8 cellular contexts compared by ENCODE assay signal in the genomic region with DNA sequence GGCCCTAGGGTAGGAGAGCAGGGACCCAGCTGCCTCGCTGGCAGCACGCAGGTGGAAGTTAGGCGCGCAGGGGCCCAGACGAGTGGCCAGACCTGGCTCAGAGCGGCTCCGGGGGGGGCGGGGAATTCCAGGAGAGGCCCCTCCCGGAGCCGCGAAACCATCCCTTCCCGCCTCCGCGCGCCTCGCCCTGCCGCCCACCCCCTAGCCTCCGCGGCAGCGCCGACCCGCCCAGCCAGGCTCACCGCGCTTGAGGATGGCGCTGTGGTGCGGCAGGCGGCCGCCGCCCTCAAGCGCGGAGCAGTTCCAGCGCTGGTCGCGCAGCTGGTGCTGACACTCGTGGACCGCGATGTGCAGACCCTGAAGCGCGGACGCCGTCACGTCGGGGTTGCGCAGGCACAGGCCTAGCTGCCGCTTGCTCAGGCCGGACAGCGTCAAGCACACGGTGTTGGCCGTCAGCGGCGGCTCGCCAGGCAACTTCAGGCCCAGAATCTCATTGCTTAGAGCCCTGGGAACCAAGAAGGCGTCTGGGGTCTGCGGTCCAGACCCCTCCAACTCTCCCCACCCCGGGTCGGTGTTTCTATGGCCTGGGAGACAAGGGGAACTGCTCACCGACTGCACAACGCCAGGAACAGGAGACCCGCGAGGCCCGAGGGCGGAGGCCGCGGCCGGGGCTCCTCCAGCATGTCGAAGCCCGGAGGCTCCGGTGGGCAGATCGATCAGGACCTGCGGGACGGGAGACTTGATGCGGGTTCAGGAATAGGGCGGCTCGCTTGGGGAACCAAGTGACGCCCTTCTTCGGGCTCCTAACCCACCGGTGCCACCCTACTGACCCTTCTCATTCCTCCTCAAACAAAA. TPM values are rescaled to one million over a fixed set of nuclear protein-coding genes. Genes with fewer than 3 reads are reported as not detected.
DNase-seq lines count a peak whose midpoint lies in the region; ATAC-seq lines count a peak whose summit lies in the region.

No MANE protein-coding gene starts in this region.

- peaks cover 22% of the 10 kb centered on the region for H3K27me3 Mint-ChIP-seq in memory B cell

- ATAC-seq in memory B cell (ENCODE audit: low read depth) (peak; percentile 65), aorta (ENCODE audit: low FRiP score) (peak; percentile 21), GM21381 (IDR thresholded peaks at IDR 0.05; ENCODE audit: unreplicated experiment) (no peak), GM21723 (IDR thresholded peaks at IDR 0.05; ENCODE audit: unreplicated experiment) (no peak)

- H3K36me3 ChIP-seq in aorta (ENCODE audit: control insufficient read depth in 1 of 2, insufficient read depth in 2 of 2, low read length in 1 of 2), result no peaks in the 10 kb centered on the region

- no peak overlapping the region for H3K27ac ChIP-seq in aorta (ENCODE audit: low read depth in 1 of 2, low read length in 2 of 2)

- H3K4me3 ChIP-seq in aorta (ENCODE audit: low read length in 2 of 2), result no peak overlapping the region

- H3K27ac Mint-ChIP-seq in memory B cell, result no peak overlapping the region

- H3K36me3 Mint-ChIP-seq in memory B cell, result no peaks in the 10 kb centered on the region

- no peaks in the 10 kb centered on the region for H3K27me3 ChIP-seq in aorta (ENCODE audit: control insufficient read depth in 1 of 2, insufficient read depth in 2 of 2, low read length in 1 of 2)

- peak; percentile 57 for DNase-seq in stimulated activated CD4-positive, alpha-beta T cell treated with anti-CD3 and anti-CD28 coated beads, Interleukin-12 subunit alpha, Interleukin-12 subunit beta, amount 100 ng/mL, for 4 hours
- DNase-seq in stimulated activated CD4-positive, alpha-beta T cell treated with anti-CD3 and anti-CD28 coated beads, Interleukin-1b, Interleukin-23, amount 100 ng/mL, for 48 hours, result no peak
- DNase-seq in astrocyte of the hippocampus (ENCODE audit: low read depth, low spot score) (peak; percentile 52), memory B cell (ENCODE audit: low spot score in 2 of 2) (no peak), aorta (peak in 1 of 2 donors; percentile 81), SKM-1 (lab: John Stamatoyannopoulos, UW; ENCODE audit: unreplicated experiment) (no peak)

- peaks cover 21% of the 10 kb centered on the region for H3K4me1 Mint-ChIP-seq in memory B cell

- H3K9me3 ChIP-seq in aorta (ENCODE audit: control insufficient read depth, low read length), result no peaks in the 10 kb centered on the region

- WGBS in aorta, 2 donors, result 15 to 16% methylated on average over 70 to 77 of the region's 77 CpGs

- H3K4me1 ChIP-seq in aorta (ENCODE audit: control insufficient read depth in 1 of 2, insufficient read depth in 2 of 2, low read length in 2 of 2), result no peaks in the 10 kb centered on the region

- no peaks in the 10 kb centered on the region for H3K9me3 Mint-ChIP-seq in memory B cell

- intact Hi-C loops in aorta (cut with DNase I), result no loop called here

- peak overlapping the region; percentile 42 for H3K4me3 Mint-ChIP-seq in memory B cell

RNA-seq across cellular contexts. Expression of gene WNT10B, which starts 1.5 kb away (rescaled TPM):
- 1 to 10 TPM in 1 of 2 donors, under 1 TPM in 1; 0.55 to 4.9 TPM for total RNA-seq in aorta
- not detected for polyA plus RNA-seq in aorta

RNA-seq across cellular contexts. Expression of gene WNT1, which starts 8.0 kb away (rescaled TPM):
- not detected for total RNA-seq in aorta
- not detected for polyA plus RNA-seq in aorta

RNA-seq across cellular contexts. Expression of gene ARF3, which starts 12.8 kb away (rescaled TPM):
- 100 to 1,000 TPM; 153 to 155 TPM for total RNA-seq in aorta
- 10 to 100 TPM; 65.3 to 65.5 TPM for polyA plus RNA-seq in aorta

RNA-seq across cellular contexts. Expression of gene DDN, which starts 29.1 kb away (rescaled TPM):
- total RNA-seq in aorta, result under 1 TPM in 1 of 2 donors, not detected in 1; 0.10 TPM
- polyA plus RNA-seq in aorta, result under 1 TPM in 1 of 2 donors, not detected in 1; 0.50 TPM

RNA-seq across cellular contexts. Expression of gene FKBP11, which starts 44.8 kb away (rescaled TPM):
- total RNA-seq in aorta, result 10 to 100 TPM; 35.7 to 41.4 TPM
- 10 to 100 TPM; 14.3 to 51.3 TPM for polyA plus RNA-seq in aorta

Comparison
In these comparisons a context has a peak if more than half of its experiments do, and no peak if none do; other contexts are left out.
1. DNase-seq: peak in stimulated activated CD4-positive, alpha-beta T cell treated with anti-CD3 and anti-CD28 coated beads, Interleukin-12 subunit alpha, Interleukin-12 subunit beta, amount 100 ng/mL, for 4 hours (single experiment) and astrocyte of the hippocampus (single experiment); none in stimulated activated CD4-positive, alpha-beta T cell treated with anti-CD3 and anti-CD28 coated beads, Interleukin-1b, Interleukin-23, amount 100 ng/mL, for 48 hours (single experiment), memory B cell (0 of 2) and SKM-1 (single experiment).
2. ATAC-seq: peak in memory B cell (single experiment) and aorta (single experiment); none in GM21381 (single experiment) and GM21723 (single experiment).